Comparison of ENCODE assay signal across 1 cellular context in the genomic region with DNA sequence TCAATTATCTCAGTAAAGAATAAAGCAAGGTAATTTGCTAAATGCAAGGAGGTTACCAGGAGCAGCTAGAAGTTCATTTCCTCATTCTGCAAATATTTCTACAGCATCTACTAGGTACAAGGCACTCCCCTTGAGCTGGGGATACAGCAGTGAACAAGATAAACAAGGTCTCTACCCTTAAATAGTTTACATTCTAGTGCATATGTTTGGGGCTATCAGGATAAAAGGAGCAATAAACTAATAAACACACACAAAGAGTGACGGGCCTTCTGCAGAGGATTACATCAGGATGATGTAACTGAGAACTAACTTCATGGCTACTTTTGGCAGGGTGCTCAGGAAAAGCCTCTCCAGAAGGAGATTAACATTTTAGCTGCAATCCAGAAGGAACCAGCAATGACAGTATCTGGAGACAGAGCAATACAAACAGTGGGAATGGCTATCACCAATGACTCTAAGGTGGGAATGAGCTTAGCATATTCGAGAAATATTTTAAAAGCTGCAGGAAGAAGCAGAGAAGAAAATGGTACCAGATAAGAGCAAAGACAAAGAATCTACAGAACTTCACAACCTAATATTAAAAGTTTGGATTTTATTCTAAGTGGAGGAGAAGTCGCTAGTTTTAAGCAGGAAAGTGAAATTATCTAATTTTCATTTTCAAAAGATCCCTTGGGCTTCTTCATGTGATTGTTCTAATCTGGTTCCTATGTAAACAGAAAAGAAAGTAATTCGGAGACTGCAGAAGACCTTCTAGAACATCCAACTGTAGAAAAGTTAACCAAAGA.
TF ChIP-seq lines count a peak whose summit lies in the region.

No MANE protein-coding gene starts in this region.

TF ChIP-seq in HEK293, 187 proteins besides CTCF, POLR2A, EP300 and RAD21 (continued from another document and continues in another):
- TF ChIP-seq, protein P1, sequence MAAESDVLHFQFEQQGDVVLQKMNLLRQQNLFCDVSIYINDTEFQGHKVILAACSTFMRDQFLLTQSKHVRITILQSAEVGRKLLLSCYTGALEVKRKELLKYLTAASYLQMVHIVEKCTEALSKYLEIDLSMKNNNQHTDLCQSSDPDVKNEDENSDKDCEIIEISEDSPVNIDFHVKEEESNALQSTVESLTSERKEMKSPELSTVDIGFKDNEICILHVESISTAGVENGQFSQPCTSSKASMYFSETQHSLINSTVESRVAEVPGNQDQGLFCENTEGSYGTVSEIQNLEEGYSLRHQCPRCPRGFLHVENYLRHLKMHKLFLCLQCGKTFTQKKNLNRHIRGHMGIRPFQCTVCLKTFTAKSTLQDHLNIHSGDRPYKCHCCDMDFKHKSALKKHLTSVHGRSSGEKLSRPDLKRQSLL (tag by site-specific recombination; IDR thresholded peaks at IDR 0.05): peak; percentile 95
- TF ChIP-seq ZNF48 (tag by site-specific recombination; IDR thresholded peaks at IDR 0.05) (no peak), HOXC10 (CRISPR knock-in tag; IDR thresholded peaks at IDR 0.05) (no peak), KLF8 (tag by site-specific recombination; IDR thresholded peaks at IDR 0.05) (peak; percentile 59), ZNF16 (tag by site-specific recombination; IDR thresholded peaks at IDR 0.05; ENCODE audit: low read depth) (no peak), TRIM28 (IDR thresholded peaks at IDR 0.05; ENCODE audit: borderline replicate concordance, low read length) (peak; percentile 86), ZNF239 (tag by site-specific recombination; IDR thresholded peaks at IDR 0.05) (no peak), ZBTB17 (tag by site-specific recombination; IDR thresholded peaks at IDR 0.05) (peak; percentile 33; the same call in 1 of the 2 replicates), ZNF600 (tag by site-specific recombination; IDR thresholded peaks at IDR 0.05) (peak; percentile 42; the same call in 1 of the 2 replicates), ZXDB (tag by site-specific recombination; IDR thresholded peaks at IDR 0.05) (peak; percentile 84), PRDM1 (tag by site-specific recombination; IDR thresholded peaks at IDR 0.05) (0 out of 2 replicates have a peak, but pooled peaks have one; percentile 4), ZNF561 (tag by site-specific recombination; IDR thresholded peaks at IDR 0.05; ENCODE audit: borderline replicate concordance) (peak; percentile 95), ZNF658 (tag by site-specific recombination; IDR thresholded peaks at IDR 0.05) (no peak), ZNF707 (tag by site-specific recombination; IDR thresholded peaks at IDR 0.05) (no peak), ZNF394 (tag by site-specific recombination; IDR thresholded peaks at IDR 0.05; ENCODE audit: borderline replicate concordance) (peak; percentile 78), ZNF837 (tag by site-specific recombination; IDR thresholded peaks at IDR 0.05) (no peak), ZNF830 (tag by site-specific recombination; IDR thresholded peaks at IDR 0.05; ENCODE audit: low read depth) (no peak), ZNF335 (tag by site-specific recombination; conservative IDR thresholded peaks at IDR 0.05) (peak; percentile 59), ZNF274 (IDR thresholded peaks at IDR 0.05; ENCODE audit: low read length) (no peak), ZNF274 (tag by site-specific recombination; IDR thresholded peaks at IDR 0.05; ENCODE audit: borderline replicate concordance) (no peak), ZNF558 (tag by site-specific recombination; IDR thresholded peaks at IDR 0.05) (peak; percentile 88), GLIS2 (tag by site-specific recombination; IDR thresholded peaks at IDR 0.05) (no peak), SCRT2 (tag by site-specific recombination; IDR thresholded peaks at IDR 0.05) (no peak), ZNF174 (tag by site-specific recombination; IDR thresholded peaks at IDR 0.05) (no peak), ZNF132 (tag by site-specific recombination; IDR thresholded peaks at IDR 0.05; ENCODE audit: borderline replicate concordance) (no peak), WT1 (tag by site-specific recombination; IDR thresholded peaks at IDR 0.05) (peak; percentile 90), ZNF202 (tag by site-specific recombination; IDR thresholded peaks at IDR 0.05; ENCODE audit: borderline replicate concordance) (no peak), ZNF133 (tag by site-specific recombination; IDR thresholded peaks at IDR 0.05) (no peak), ZNF701 (tag by site-specific recombination; IDR thresholded peaks at IDR 0.05) (no peak), ZNF544 (tag by site-specific recombination; IDR thresholded peaks at IDR 0.05) (no peak), MEIS1 (CRISPR knock-in tag; IDR thresholded peaks at IDR 0.05; ENCODE audit: borderline replicate concordance) (no peak), ZNF843 (tag by site-specific recombination; IDR thresholded peaks at IDR 0.05) (peak; percentile 84), ZNF138 (tag by site-specific recombination; IDR thresholded peaks at IDR 0.05; ENCODE audit: borderline replicate concordance) (no peak), GLI4 (tag by site-specific recombination; IDR thresholded peaks at IDR 0.05) (no peak)
- TF ChIP-seq, protein P2, sequence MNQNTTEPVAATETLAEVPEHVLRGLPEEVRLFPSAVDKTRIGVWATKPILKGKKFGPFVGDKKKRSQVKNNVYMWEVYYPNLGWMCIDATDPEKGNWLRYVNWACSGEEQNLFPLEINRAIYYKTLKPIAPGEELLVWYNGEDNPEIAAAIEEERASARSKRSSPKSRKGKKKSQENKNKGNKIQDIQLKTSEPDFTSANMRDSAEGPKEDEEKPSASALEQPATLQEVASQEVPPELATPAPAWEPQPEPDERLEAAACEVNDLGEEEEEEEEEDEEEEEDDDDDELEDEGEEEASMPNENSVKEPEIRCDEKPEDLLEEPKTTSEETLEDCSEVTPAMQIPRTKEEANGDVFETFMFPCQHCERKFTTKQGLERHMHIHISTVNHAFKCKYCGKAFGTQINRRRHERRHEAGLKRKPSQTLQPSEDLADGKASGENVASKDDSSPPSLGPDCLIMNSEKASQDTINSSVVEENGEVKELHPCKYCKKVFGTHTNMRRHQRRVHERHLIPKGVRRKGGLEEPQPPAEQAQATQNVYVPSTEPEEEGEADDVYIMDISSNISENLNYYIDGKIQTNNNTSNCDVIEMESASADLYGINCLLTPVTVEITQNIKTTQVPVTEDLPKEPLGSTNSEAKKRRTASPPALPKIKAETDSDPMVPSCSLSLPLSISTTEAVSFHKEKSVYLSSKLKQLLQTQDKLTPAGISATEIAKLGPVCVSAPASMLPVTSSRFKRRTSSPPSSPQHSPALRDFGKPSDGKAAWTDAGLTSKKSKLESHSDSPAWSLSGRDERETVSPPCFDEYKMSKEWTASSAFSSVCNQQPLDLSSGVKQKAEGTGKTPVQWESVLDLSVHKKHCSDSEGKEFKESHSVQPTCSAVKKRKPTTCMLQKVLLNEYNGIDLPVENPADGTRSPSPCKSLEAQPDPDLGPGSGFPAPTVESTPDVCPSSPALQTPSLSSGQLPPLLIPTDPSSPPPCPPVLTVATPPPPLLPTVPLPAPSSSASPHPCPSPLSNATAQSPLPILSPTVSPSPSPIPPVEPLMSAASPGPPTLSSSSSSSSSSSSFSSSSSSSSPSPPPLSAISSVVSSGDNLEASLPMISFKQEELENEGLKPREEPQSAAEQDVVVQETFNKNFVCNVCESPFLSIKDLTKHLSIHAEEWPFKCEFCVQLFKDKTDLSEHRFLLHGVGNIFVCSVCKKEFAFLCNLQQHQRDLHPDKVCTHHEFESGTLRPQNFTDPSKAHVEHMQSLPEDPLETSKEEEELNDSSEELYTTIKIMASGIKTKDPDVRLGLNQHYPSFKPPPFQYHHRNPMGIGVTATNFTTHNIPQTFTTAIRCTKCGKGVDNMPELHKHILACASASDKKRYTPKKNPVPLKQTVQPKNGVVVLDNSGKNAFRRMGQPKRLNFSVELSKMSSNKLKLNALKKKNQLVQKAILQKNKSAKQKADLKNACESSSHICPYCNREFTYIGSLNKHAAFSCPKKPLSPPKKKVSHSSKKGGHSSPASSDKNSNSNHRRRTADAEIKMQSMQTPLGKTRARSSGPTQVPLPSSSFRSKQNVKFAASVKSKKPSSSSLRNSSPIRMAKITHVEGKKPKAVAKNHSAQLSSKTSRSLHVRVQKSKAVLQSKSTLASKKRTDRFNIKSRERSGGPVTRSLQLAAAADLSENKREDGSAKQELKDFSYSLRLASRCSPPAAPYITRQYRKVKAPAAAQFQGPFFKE (tag by site-specific recombination; IDR thresholded peaks at IDR 0.05; ENCODE audit: borderline replicate concordance): no peak
- TF ChIP-seq, protein P3, sequence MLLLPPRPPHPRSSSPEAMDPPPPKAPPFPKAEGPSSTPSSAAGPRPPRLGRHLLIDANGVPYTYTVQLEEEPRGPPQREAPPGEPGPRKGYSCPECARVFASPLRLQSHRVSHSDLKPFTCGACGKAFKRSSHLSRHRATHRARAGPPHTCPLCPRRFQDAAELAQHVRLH (tag by site-specific recombination; IDR thresholded peaks at IDR 0.05): peak; percentile 57
- TF ChIP-seq, protein P4, sequence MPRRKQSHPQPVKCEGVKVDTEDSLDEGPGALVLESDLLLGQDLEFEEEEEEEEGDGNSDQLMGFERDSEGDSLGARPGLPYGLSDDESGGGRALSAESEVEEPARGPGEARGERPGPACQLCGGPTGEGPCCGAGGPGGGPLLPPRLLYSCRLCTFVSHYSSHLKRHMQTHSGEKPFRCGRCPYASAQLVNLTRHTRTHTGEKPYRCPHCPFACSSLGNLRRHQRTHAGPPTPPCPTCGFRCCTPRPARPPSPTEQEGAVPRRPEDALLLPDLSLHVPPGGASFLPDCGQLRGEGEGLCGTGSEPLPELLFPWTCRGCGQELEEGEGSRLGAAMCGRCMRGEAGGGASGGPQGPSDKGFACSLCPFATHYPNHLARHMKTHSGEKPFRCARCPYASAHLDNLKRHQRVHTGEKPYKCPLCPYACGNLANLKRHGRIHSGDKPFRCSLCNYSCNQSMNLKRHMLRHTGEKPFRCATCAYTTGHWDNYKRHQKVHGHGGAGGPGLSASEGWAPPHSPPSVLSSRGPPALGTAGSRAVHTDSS (tag by site-specific recombination; IDR thresholded peaks at IDR 0.05): no peak
- TF ChIP-seq, protein P5, sequence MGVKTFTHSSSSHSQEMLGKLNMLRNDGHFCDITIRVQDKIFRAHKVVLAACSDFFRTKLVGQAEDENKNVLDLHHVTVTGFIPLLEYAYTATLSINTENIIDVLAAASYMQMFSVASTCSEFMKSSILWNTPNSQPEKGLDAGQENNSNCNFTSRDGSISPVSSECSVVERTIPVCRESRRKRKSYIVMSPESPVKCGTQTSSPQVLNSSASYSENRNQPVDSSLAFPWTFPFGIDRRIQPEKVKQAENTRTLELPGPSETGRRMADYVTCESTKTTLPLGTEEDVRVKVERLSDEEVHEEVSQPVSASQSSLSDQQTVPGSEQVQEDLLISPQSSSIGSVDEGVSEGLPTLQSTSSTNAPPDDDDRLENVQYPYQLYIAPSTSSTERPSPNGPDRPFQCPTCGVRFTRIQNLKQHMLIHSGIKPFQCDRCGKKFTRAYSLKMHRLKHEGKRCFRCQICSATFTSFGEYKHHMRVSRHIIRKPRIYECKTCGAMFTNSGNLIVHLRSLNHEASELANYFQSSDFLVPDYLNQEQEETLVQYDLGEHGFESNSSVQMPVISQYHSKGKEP (tag by site-specific recombination; IDR thresholded peaks at IDR 0.05): peak; percentile 95
- TF ChIP-seq, protein P6, sequence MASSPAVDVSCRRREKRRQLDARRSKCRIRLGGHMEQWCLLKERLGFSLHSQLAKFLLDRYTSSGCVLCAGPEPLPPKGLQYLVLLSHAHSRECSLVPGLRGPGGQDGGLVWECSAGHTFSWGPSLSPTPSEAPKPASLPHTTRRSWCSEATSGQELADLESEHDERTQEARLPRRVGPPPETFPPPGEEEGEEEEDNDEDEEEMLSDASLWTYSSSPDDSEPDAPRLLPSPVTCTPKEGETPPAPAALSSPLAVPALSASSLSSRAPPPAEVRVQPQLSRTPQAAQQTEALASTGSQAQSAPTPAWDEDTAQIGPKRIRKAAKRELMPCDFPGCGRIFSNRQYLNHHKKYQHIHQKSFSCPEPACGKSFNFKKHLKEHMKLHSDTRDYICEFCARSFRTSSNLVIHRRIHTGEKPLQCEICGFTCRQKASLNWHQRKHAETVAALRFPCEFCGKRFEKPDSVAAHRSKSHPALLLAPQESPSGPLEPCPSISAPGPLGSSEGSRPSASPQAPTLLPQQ (tag by site-specific recombination; IDR thresholded peaks at IDR 0.05): peak; percentile 90
- TF ChIP-seq, protein P7, sequence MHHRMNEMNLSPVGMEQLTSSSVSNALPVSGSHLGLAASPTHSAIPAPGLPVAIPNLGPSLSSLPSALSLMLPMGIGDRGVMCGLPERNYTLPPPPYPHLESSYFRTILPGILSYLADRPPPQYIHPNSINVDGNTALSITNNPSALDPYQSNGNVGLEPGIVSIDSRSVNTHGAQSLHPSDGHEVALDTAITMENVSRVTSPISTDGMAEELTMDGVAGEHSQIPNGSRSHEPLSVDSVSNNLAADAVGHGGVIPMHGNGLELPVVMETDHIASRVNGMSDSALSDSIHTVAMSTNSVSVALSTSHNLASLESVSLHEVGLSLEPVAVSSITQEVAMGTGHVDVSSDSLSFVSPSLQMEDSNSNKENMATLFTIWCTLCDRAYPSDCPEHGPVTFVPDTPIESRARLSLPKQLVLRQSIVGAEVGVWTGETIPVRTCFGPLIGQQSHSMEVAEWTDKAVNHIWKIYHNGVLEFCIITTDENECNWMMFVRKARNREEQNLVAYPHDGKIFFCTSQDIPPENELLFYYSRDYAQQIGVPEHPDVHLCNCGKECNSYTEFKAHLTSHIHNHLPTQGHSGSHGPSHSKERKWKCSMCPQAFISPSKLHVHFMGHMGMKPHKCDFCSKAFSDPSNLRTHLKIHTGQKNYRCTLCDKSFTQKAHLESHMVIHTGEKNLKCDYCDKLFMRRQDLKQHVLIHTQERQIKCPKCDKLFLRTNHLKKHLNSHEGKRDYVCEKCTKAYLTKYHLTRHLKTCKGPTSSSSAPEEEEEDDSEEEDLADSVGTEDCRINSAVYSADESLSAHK (tag by site-specific recombination; IDR thresholded peaks at IDR 0.05): no peak; the same call in 1 of the 2 replicates
- TF ChIP-seq, protein P8, sequence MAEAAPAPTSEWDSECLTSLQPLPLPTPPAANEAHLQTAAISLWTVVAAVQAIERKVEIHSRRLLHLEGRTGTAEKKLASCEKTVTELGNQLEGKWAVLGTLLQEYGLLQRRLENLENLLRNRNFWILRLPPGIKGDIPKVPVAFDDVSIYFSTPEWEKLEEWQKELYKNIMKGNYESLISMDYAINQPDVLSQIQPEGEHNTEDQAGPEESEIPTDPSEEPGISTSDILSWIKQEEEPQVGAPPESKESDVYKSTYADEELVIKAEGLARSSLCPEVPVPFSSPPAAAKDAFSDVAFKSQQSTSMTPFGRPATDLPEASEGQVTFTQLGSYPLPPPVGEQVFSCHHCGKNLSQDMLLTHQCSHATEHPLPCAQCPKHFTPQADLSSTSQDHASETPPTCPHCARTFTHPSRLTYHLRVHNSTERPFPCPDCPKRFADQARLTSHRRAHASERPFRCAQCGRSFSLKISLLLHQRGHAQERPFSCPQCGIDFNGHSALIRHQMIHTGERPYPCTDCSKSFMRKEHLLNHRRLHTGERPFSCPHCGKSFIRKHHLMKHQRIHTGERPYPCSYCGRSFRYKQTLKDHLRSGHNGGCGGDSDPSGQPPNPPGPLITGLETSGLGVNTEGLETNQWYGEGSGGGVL (tag by site-specific recombination; IDR thresholded peaks at IDR 0.05): peak; percentile 71
